In genomic region chrX:107715331-107716044, GRCh38 we compare ENCODE assay signal across 7 cellular contexts.
DNase-seq lines count a peak whose midpoint lies in the region; ATAC-seq and TF ChIP-seq lines count a peak whose summit lies in the region.

No MANE protein-coding gene starts in this region.

- H3K4me1 Mint-ChIP-seq in HFFc6 (ENCODE audit: low read depth), result peaks cover 44% of the 10 kb centered on the region
- H3K4me1 Mint-ChIP-seq in activated T-cell treated with anti-CD3 and anti-CD28 coated beads, Interleukin-2, amount 50 U/mL, for 24 hours (ENCODE audit: low read depth), result peaks cover 74% of the 10 kb centered on the region

- no peaks in the 10 kb centered on the region for H3K9me3 Mint-ChIP-seq in HFFc6
- no peaks in the 10 kb centered on the region for H3K9me3 Mint-ChIP-seq in activated T-cell treated with anti-CD3 and anti-CD28 coated beads, Interleukin-2, amount 50 U/mL, for 24 hours

- TF ChIP-seq EP300 in gastroesophageal sphincter (IDR thresholded peaks at IDR 0.05), result no peak

- peaks cover 0 to 63% (median 3%) of the 10 kb centered on the region in 3 donors for H3K4me1 ChIP-seq in gastroesophageal sphincter

- TF ChIP-seq CTCF in HFFc6 (IDR thresholded peaks at IDR 0.05) (no peak), gastroesophageal sphincter (IDR thresholded peaks at IDR 0.05) (no peak)

- H3K36me3 Mint-ChIP-seq in HFFc6 (ENCODE audit: low read depth), result no peaks in the 10 kb centered on the region
- H3K36me3 Mint-ChIP-seq in activated T-cell treated with anti-CD3 and anti-CD28 coated beads, Interleukin-2, amount 50 U/mL, for 24 hours (ENCODE audit: low read depth), result peaks cover 26% of the 10 kb centered on the region

- peak overlapping the region; percentile 98 for H3K27ac Mint-ChIP-seq in HFFc6
- H3K27ac Mint-ChIP-seq in activated T-cell treated with anti-CD3 and anti-CD28 coated beads, Interleukin-2, amount 50 U/mL, for 24 hours, result peak overlapping the region; percentile 76

- intact Hi-C loops in sciatic nerve (cut with DNase I), result loop anchor here (10.0 kb wide), 1 partner anchor 51 kb away; no protein-coding TSS in a partner anchor

- WGBS in gastroesophageal sphincter (ENCODE audit: low coverage in 1 of 2), 2 donors, result 0 to 43% methylated on average over 1 to 5 of the region's 13 CpGs

- peak overlapping the region; percentile 75 to 95 for H3K4me3 ChIP-seq in gastroesophageal sphincter

- H3K9me3 ChIP-seq in gastroesophageal sphincter, result no peaks in the 10 kb centered on the region

- TF ChIP-seq POLR2A in gastroesophageal sphincter (IDR thresholded peaks at IDR 0.05), result peak in 1 of 2 donors; percentile 11

- no peaks in the 10 kb centered on the region for H3K27me3 ChIP-seq in gastroesophageal sphincter

- peak overlapping the region; percentile 98 for H3K4me3 Mint-ChIP-seq in HFFc6
- H3K4me3 Mint-ChIP-seq in activated T-cell treated with anti-CD3 and anti-CD28 coated beads, Interleukin-2, amount 50 U/mL, for 24 hours, result peak overlapping the region; percentile 81

- H3K27me3 Mint-ChIP-seq in HFFc6 (ENCODE audit: insufficient read depth), result no peaks in the 10 kb centered on the region; the same call in 1 of the 2 replicates
- peaks cover 3% of the 10 kb centered on the region for H3K27me3 Mint-ChIP-seq in activated T-cell treated with anti-CD3 and anti-CD28 coated beads, Interleukin-2, amount 50 U/mL, for 24 hours

- peak overlapping the region; percentile 89 to 100 (median 94) for H3K27ac ChIP-seq in gastroesophageal sphincter

- DNase-seq in HFFc6, result peak; percentile 12
- no peak for DNase-seq in activated T-cell treated with anti-CD3 and anti-CD28 coated beads, Interleukin-2, amount 50 U/mL, for 24 hours
- peak; percentile 53 for DNase-seq in sciatic nerve (ENCODE audit: low spot score)
- DNase-seq in activated gamma-delta T cell treated with Interleukin-2 at 50 U/mL for 16 hours, result no peak
- DNase-seq in left lobe of liver (ENCODE audit: low spot score), result no peak

- ATAC-seq in gastroesophageal sphincter (no peak), sciatic nerve (no peak), left lobe of liver (no peak), HG02973 (IDR thresholded peaks at IDR 0.05; ENCODE audit: unreplicated experiment) (no peak)

- H3K36me3 ChIP-seq in gastroesophageal sphincter, result peaks cover 0 to 32% of the 10 kb centered on the region in 2 donors

Comparison
In these comparisons a context has a peak if more than half of its experiments do, and no peak if none do; other contexts are left out.
1. DNase-seq: peak in HFFc6 (single experiment) and sciatic nerve (single experiment); none in activated T-cell treated with anti-CD3 and anti-CD28 coated beads, Interleukin-2, amount 50 U/mL, for 24 hours (single experiment), activated gamma-delta T cell treated with Interleukin-2 at 50 U/mL for 16 hours (single experiment) and left lobe of liver (single experiment).